ENCODE assay signal across 9 cellular contexts in the genomic region with DNA sequence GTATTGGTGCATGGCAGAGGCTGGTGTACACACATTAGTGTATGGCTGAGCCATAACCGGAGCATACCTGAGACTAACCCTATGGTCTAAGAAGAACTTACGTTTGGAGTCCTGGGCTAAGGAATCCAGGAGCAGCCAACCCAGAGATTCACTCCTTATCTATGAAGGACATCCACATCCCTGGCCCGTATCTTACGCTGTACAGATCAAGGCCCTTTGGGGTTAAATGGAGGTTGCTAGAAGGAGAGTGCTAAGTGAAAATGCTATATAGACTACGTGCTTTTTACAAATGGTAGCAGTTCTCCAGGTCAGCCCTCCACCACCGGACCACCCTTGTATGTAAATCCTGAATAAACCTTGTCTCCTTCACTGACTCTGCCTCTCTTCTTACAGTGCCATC. TPM values are rescaled to one million over a fixed set of nuclear protein-coding genes. Genes with fewer than 3 reads are reported as not detected.
DNase-seq lines count a peak whose midpoint lies in the region; ATAC-seq and TF ChIP-seq lines count a peak whose summit lies in the region.
"Had no signal": no experiment of that assay in that cellular context is flagged by ENCODE, and none has a peak within 500 bp of the region (broad histone marks: within the 10 kb centered on the region; RNA-seq: fewer than 3 reads in every experiment).

No MANE protein-coding gene starts in this region.

- peak overlapping the region; percentile 80 to 94 (median 85) for H3K4me2 ChIP-seq in BLaER1 treated with 17β-estradiol and CSF1 and Interleukin-3, amounts not matched to agents 10 nM and 100 nM

- intact Hi-C loops in colonic mucosa (cut with DNase I) (no loop called here), mucosa of descending colon (cut with DNase I, micrococcal nuclease) (no loop called here)

- POLR2A ChIA-PET in CD8-positive, alpha-beta memory T cell (lab: Charles Lee), result no interaction called here

- peak overlapping the region in 4 of 8 donors; percentile 24 to 78 (median 66) for H3K27ac Mint-ChIP-seq in CD8-positive, alpha-beta memory T cell

- peaks cover 21 to 38% (median 29%) of the 10 kb centered on the region in 11 experiments; a peak in 21 of 22 replicates for H3K36me3 ChIP-seq in BLaER1 treated with 17β-estradiol and CSF1 and Interleukin-3, amounts not matched to agents 10 nM and 100 nM
- H3K36me3 ChIP-seq in KOPT-K1 (ENCODE audit: insufficient read depth, low read length) (peaks cover 33% of the 10 kb centered on the region), colonic mucosa (no peaks in the 10 kb centered on the region), muscle layer of duodenum (ENCODE audit: control insufficient read depth in 1 of 2, insufficient read depth in 2 of 2, low read length in 2 of 2) (peaks cover 5 to 15% of the 10 kb centered on the region in 2 donors), mucosa of descending colon (ENCODE audit: low read depth) (no peaks in the 10 kb centered on the region)
- no peaks in the 10 kb centered on the region for H3K36me3 ChIP-seq in CD8-positive, alpha-beta memory T cell (ENCODE audit: insufficient read depth, low read length)

- H3K9me3 ChIP-seq in BLaER1 treated with 17β-estradiol and CSF1 and Interleukin-3, amounts not matched to agents 10 nM and 100 nM (replicated peaks in 1 of 11), result no peaks in the 10 kb centered on the region
- H3K9me3 ChIP-seq in KOPT-K1 (ENCODE audit: insufficient read depth, low read length, poor library complexity, severe bottlenecking) (no peaks in the 10 kb centered on the region), colonic mucosa (no peaks in the 10 kb centered on the region), muscle layer of duodenum (ENCODE audit: control insufficient read depth in 1 of 2, low read length in 2 of 2) (no peaks in the 10 kb centered on the region), mucosa of descending colon (no peaks in the 10 kb centered on the region)
- no peaks in the 10 kb centered on the region for H3K9me3 ChIP-seq in CD8-positive, alpha-beta memory T cell (ENCODE audit: low read length)

- TF ChIP-seq CTCF in colonic mucosa (IDR thresholded peaks at IDR 0.05), result no peak
- no peak for TF ChIP-seq CTCF in mucosa of descending colon (IDR thresholded peaks at IDR 0.05)

- no peaks in the 10 kb centered on the region for H3K27me3 Mint-ChIP-seq in CD8-positive, alpha-beta memory T cell

- peak overlapping the region in 1 of 7 donors; percentile 28 for H3K4me3 Mint-ChIP-seq in CD8-positive, alpha-beta memory T cell

- H3K4me1 ChIP-seq in BLaER1 treated with 17β-estradiol and CSF1 and Interleukin-3, amounts not matched to agents 10 nM and 100 nM, result peaks cover 21 to 32% (median 28%) of the 10 kb centered on the region in 10 experiments
- no peaks in the 10 kb centered on the region for H3K4me1 ChIP-seq in colonic mucosa
- peaks cover 14 to 29% of the 10 kb centered on the region in 2 donors for H3K4me1 ChIP-seq in muscle layer of duodenum (ENCODE audit: control insufficient read depth in 1 of 2, insufficient read depth in 2 of 2, low read length in 2 of 2)
- H3K4me1 ChIP-seq in CD8-positive, alpha-beta memory T cell (ENCODE audit: insufficient read depth, low read length), result peaks cover 36% of the 10 kb centered on the region
- H3K4me1 ChIP-seq in mucosa of descending colon (ENCODE audit: low read depth), result peaks cover 23% of the 10 kb centered on the region

- H3K9ac ChIP-seq in BLaER1 treated with 17β-estradiol and CSF1 and Interleukin-3, amounts not matched to agents 10 nM and 100 nM, result peak overlapping the region; percentile 86 to 98 (median 94)
- peak overlapping the region in 1 of 2 donors; percentile 93 for H3K9ac ChIP-seq in colonic mucosa (ENCODE audit: low read depth in 2 of 2, low read length in 2 of 2)

- peaks cover 4 to 13% (median 4%) of the 10 kb centered on the region in 3 donors for H3K36me3 Mint-ChIP-seq in CD8-positive, alpha-beta memory T cell

- H3K27ac ChIP-seq in BLaER1 treated with 17β-estradiol and CSF1 and Interleukin-3, amounts not matched to agents 10 nM and 100 nM, result peak overlapping the region in 9 of 11 experiments; percentile 92 to 99 (median 96); a peak in 16 of 22 replicates
- H3K27ac ChIP-seq in KOPT-K1 (ENCODE audit: low read depth, low read length, poor library complexity, severe bottlenecking), result peak overlapping the region; percentile 98
- H3K27ac ChIP-seq in colonic mucosa, result no peak overlapping the region
- no peak overlapping the region for H3K27ac ChIP-seq in muscle layer of duodenum (ENCODE audit: low read length)
- H3K27ac ChIP-seq in CD8-positive, alpha-beta memory T cell (ENCODE audit: low read depth, low read length), result no peak overlapping the region

- H3K9me3 Mint-ChIP-seq in CD8-positive, alpha-beta memory T cell, result peaks cover 0 to 2% (median 0%) of the 10 kb centered on the region in 5 donors

- H3K4me3 ChIP-seq in BLaER1 treated with 17β-estradiol and CSF1 and Interleukin-3, amounts not matched to agents 10 nM and 100 nM, result peak overlapping the region; percentile 76 to 96 (median 84)
- H3K4me3 ChIP-seq in colonic mucosa, result peak overlapping the region; percentile 75
- H3K4me3 ChIP-seq in muscle layer of duodenum (ENCODE audit: low read depth in 1 of 2, low read length in 2 of 2), result peak overlapping the region; percentile 78 to 93
- H3K4me3 ChIP-seq in CD8-positive, alpha-beta memory T cell (ENCODE audit: low read length), result no peak overlapping the region
- H3K4me3 ChIP-seq in mucosa of descending colon, result no peak overlapping the region

- ATAC-seq in mucosa of descending colon, result no peak

- peaks cover 0 to 13% (median 12%) of the 10 kb centered on the region in 3 donors for H3K4me1 Mint-ChIP-seq in CD8-positive, alpha-beta memory T cell

- peaks cover 0 to 28% (median 5%) of the 10 kb centered on the region in 11 experiments; a peak in 10 of 22 replicates for H4K20me1 ChIP-seq in BLaER1 treated with 17β-estradiol and CSF1 and Interleukin-3, amounts not matched to agents 10 nM and 100 nM

- CTCF ChIA-PET in CD8-positive, alpha-beta memory T cell (lab: Charles Lee), result no interaction called here

- DNase-seq in colonic mucosa (no peak), Ammon's horn (ENCODE audit: low spot score) (no peak), mucosa of descending colon (no peak), superior temporal gyrus (ENCODE audit: extremely low spot score) (no peak)
- no peak for DNase-seq in CD8-positive, alpha-beta memory T cell
- DNase-seq: NCI-H526 treated with DMSO at 0.1 percent for 48 hours had no signal

- H3K27me3 ChIP-seq in BLaER1 treated with 17β-estradiol and CSF1 and Interleukin-3, amounts not matched to agents 10 nM and 100 nM, result no peaks in the 10 kb centered on the region
- H3K27me3 ChIP-seq in colonic mucosa (no peaks in the 10 kb centered on the region), muscle layer of duodenum (ENCODE audit: low read depth, low read length) (no peaks in the 10 kb centered on the region)
- H3K27me3 ChIP-seq in CD8-positive, alpha-beta memory T cell (ENCODE audit: insufficient read depth, low read length, poor library complexity, severe bottlenecking), result no peaks in the 10 kb centered on the region

RNA-seq across cellular contexts. Expression of a gene that starts 1.9 kb away (rescaled TPM):
- 10 to 100 TPM; 45.5 to 60.5 TPM for total RNA-seq in colonic mucosa
- total RNA-seq in CD8-positive, alpha-beta memory T cell, result 10 to 100 TPM; 66.7 to 71.1 TPM
- 54.8 TPM for polyA plus RNA-seq in CD8-positive, alpha-beta memory T cell
- total RNA-seq in mucosa of descending colon, result 10 to 100 TPM; 41.3 to 57.7 (median 44.6) TPM

RNA-seq across cellular contexts. Expression of a gene that starts 8.5 kb away (rescaled TPM):
- total RNA-seq in colonic mucosa (1 to 10 TPM; 2.5 to 2.7 TPM), mucosa of descending colon (1 to 10 TPM; 4.5 to 5.2 (median 5.0) TPM)
- total RNA-seq in CD8-positive, alpha-beta memory T cell, result 10 to 100 TPM in 1 of 2 experiments, 1 to 10 TPM in 1; 9.3 to 11.1 TPM
- 10.1 TPM for polyA plus RNA-seq in CD8-positive, alpha-beta memory T cell

Comparison
In these comparisons a context has a peak if more than half of its experiments do, and no peak if none do; other contexts are left out.
1. H3K27ac ChIP-seq: peak in BLaER1 treated with 17β-estradiol and CSF1 and Interleukin-3, amounts not matched to agents 10 nM and 100 nM (9 of 11) and KOPT-K1 (single experiment); none in colonic mucosa (single experiment), muscle layer of duodenum (single experiment) and CD8-positive, alpha-beta memory T cell (single experiment).
2. H3K4me3 ChIP-seq: peak in BLaER1 treated with 17β-estradiol and CSF1 and Interleukin-3, amounts not matched to agents 10 nM and 100 nM (10 of 10), colonic mucosa (single experiment) and muscle layer of duodenum (2 of 2); none in CD8-positive, alpha-beta memory T cell (single experiment) and mucosa of descending colon (single experiment).